In the genomic region with DNA sequence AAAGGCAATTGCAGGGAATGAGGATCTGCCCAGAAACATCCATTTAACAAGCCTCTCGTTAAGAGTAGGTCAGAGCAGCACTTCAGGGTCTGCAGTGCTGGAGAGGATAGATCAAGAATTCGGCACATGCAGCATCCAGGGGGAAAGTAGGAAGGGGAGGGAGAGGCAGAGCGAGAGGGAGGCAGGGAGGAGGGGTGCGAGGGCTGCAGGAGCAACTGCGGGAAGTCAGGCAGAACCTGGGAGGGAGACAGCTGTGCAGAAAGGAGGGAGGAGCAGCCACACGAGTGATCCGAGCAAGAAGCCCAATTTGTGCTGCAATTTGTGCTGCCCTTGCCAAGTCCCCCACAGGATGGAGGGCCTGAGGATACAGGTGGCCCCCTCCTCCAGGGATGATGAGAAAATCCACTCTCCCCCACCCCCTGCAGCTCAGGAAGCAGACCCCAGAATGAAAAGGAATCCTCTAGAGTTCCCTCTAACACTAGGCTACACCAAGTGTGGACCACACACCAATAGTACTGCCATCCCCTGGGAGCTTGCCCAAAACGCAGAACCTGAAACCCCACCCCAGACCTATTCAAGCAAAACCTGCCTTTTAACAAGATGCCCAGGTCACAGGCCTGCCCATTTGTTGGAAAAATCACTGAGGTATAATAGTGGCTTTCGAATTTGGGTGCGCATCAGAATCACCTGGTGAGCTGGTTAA, we compare ENCODE assay signal across 1 cellular context.
TF ChIP-seq lines count a peak whose summit lies in the region.

No MANE protein-coding gene starts in this region.

TF ChIP-seq in IMR-90, 13 proteins besides CTCF, POLR2A, EP300 and RAD21 (continued from another document):
- TF ChIP-seq BHLHE40 (IDR thresholded peaks at IDR 0.05; ENCODE audit: low read depth, low read length) = no peak
